ENCODE assay signal across 17 cellular contexts in the genomic region with DNA sequence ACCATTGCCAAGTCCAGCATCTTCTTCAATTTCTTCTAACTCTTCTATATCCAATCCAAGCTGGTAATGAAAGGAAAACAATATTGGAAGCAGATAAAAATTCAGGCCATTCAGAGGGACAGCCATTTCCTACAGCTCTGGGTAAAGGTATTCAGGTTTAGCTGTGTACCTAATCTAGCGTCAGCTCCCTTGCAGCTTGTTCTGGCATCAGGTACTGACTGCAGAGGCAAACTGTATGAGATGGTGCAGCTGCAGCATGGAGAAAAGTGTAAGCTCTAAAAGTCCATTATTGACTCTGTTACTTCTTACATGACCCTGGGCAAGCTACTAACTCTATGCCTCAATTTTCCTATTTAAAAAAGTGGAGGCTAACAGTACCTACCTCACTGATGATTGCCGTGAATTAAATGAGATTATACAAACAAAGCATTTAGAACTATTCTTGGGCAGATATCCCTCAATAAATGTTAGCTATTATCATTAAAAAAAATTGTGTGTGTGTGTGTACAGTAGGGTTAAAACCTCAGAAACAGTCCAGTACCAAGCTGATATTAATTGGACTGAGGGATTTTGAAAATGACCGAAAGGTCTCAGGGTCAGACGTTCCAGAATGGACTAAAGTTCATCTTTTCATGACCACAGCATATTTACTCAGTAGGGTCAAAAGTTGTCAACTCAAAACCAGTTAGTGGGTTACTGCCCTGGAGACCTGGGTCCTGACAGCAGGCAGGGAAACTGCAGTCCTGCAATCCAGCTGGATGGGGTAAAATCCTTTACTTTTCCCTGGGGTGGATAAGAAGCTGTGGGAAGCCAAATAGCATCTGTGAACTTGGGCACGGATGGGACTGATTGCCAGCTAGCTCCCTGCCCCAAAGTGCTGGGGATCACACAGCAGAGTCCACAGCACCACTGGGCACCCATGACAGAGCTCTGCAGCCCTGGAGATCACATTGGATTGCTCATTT. TPM values are rescaled to one million over a fixed set of nuclear protein-coding genes. Genes with fewer than 3 reads are reported as not detected.
DNase-seq lines count a peak whose midpoint lies in the region; ATAC-seq, FAIRE-seq and TF ChIP-seq lines count a peak whose summit lies in the region.
"Had no signal": no experiment of that assay in that cellular context is flagged by ENCODE, and none has a peak within 500 bp of the region (broad histone marks: within the 10 kb centered on the region; RNA-seq: fewer than 3 reads in every experiment).

No MANE protein-coding gene starts in this region.

- DNase-seq in bronchial epithelial cell (ENCODE audit: low read depth): no peak
- DNase-seq in urothelium cell line (ENCODE audit: low spot score): no peak
- no peak for DNase-seq in GM23248
- no peak for DNase-seq in GM23338 (ENCODE audit: low spot score)
- DNase-seq in DMS 273 treated with DMSO at 0.1 percent for 48 hours (lab: John Stamatoyannopoulos, UW): no peak
- DNase-seq: C1 segment of cervical spinal cord; CD4-positive, alpha-beta memory T cell; DMS153; DMS79 treated with DMSO at 0.1 percent for 48 hours; EL had no signal

- no peaks in the 10 kb centered on the region for H3K27me3 Mint-ChIP-seq in GM23338 (ENCODE audit: insufficient read depth, low read depth, poor library complexity)

- no peak for ATAC-seq in GM23338
- ATAC-seq: HCT116 had no signal

- H3K4me3 ChIP-seq in Loucy (ENCODE audit: low read length, poor library complexity, severe bottlenecking) (no peak overlapping the region), bronchial epithelial cell (ENCODE audit: low read depth, low read length) (no peak overlapping the region), liver (ENCODE audit: low read depth in 1 of 3, low read length in 3 of 3) (peak overlapping the region in 2 of 3 donors; percentile 27 to 28), GM23248 (no peak overlapping the region), GM23338 (no peak overlapping the region)

- H2AFZ ChIP-seq in Loucy (ENCODE audit: low read length): no peak overlapping the region
- H2AFZ ChIP-seq in GM23248: no peak overlapping the region
- no peak overlapping the region for H2AFZ ChIP-seq in GM23338

- H3K9me3 ChIP-seq in Loucy (ENCODE audit: insufficient read depth, low read depth, low read length) (no peaks in the 10 kb centered on the region), liver (ENCODE audit: control insufficient read depth in 4 of 4, low read length in 3 of 4) (no peaks in the 10 kb centered on the region), GM23248 (ENCODE audit: low read depth) (no peaks in the 10 kb centered on the region)

- H3K27ac ChIP-seq in liver (ENCODE audit: low read depth in 1 of 2, low read length in 2 of 2) (peak overlapping the region; percentile 75 to 81), GM23248 (no peak overlapping the region), GM23338 (ENCODE audit: low read depth) (no peak overlapping the region)

- H3K36me3 ChIP-seq in Loucy (ENCODE audit: insufficient read depth, low read length): peaks cover 4% of the 10 kb centered on the region; the same call in 1 of the 2 replicates
- H3K36me3 ChIP-seq in bronchial epithelial cell (ENCODE audit: control insufficient read depth, insufficient read depth, low read length): peaks cover 14% of the 10 kb centered on the region
- H3K36me3 ChIP-seq in liver (ENCODE audit: control insufficient read depth in 4 of 4, insufficient read depth in 3 of 4, low read depth in 1 of 4, low read length in 3 of 4): peaks cover 0 to 25% (median 19%) of the 10 kb centered on the region in 4 donors
- peaks cover 12% of the 10 kb centered on the region for H3K36me3 ChIP-seq in GM23248 (ENCODE audit: low read depth)
- H3K36me3 ChIP-seq in GM23338 (ENCODE audit: insufficient read depth): peaks cover 22% of the 10 kb centered on the region

- H3K27me3 ChIP-seq in Loucy (ENCODE audit: insufficient read depth, low read length, poor library complexity, severe bottlenecking) (no peaks in the 10 kb centered on the region), bronchial epithelial cell (ENCODE audit: control insufficient read depth, insufficient read depth, low read length) (no peaks in the 10 kb centered on the region), liver (ENCODE audit: control insufficient read depth in 4 of 4, insufficient read depth in 4 of 4, low read length in 3 of 4) (no peaks in the 10 kb centered on the region), GM23248 (replicated peaks; ENCODE audit: insufficient read depth) (no peaks in the 10 kb centered on the region), GM23338 (ENCODE audit: insufficient read depth) (no peaks in the 10 kb centered on the region)

- no peaks in the 10 kb centered on the region for H4K20me1 ChIP-seq in Loucy (ENCODE audit: insufficient read depth, low read length, poor library complexity, severe bottlenecking)
- no peaks in the 10 kb centered on the region for H4K20me1 ChIP-seq in GM23248 (ENCODE audit: insufficient read depth)
- peaks cover 5% of the 10 kb centered on the region for H4K20me1 ChIP-seq in GM23338 (replicated peaks; ENCODE audit: insufficient read depth)

- FAIRE-seq in bronchial epithelial cell (lab: Jason Lieb, UNC) (peak; percentile 76), urothelium cell line (lab: Jason Lieb, UNC) (peak; percentile 78)
- FAIRE-seq: G401.6, GM12891 had no signal

- no peak overlapping the region for H3K27ac Mint-ChIP-seq in GM23338
- H3K27ac Mint-ChIP-seq: B cell; CD4-positive, alpha-beta memory T cell; IgD-negative memory B cell had no signal

- no peak overlapping the region for H3K4me3 Mint-ChIP-seq in GM23338
- H3K4me3 Mint-ChIP-seq: B cell; CD4-positive, alpha-beta memory T cell; IgD-negative memory B cell had no signal

- H3K9ac ChIP-seq in Loucy (ENCODE audit: low read depth, low read length, poor library complexity, severe bottlenecking) (peak overlapping the region; percentile 10), liver (ENCODE audit: low read depth in 1 of 2, low read length in 2 of 2) (no peak overlapping the region), GM23248 (no peak overlapping the region)

- no peaks in the 10 kb centered on the region for H3K9me3 Mint-ChIP-seq in GM23338
- H3K9me3 Mint-ChIP-seq: CD4-positive, alpha-beta memory T cell; IgD-negative memory B cell had no signal

- 27% methylated on average over 5 of the region's 5 CpGs for WGBS in liver
- WGBS in GM23248 (ENCODE audit: low coverage in 1 of 2, low lambda C conversion rate in 2 of 2, missing lambda C conversion rate in 2 of 2), 2 experiments: 90 to 94% methylated on average over 5 of the region's 5 CpGs

- H3K4me1 Mint-ChIP-seq in GM23338: peaks cover 4% of the 10 kb centered on the region; the same call in 2 of the 3 replicates
- H3K4me1 Mint-ChIP-seq: B cell; CD4-positive, alpha-beta memory T cell had no signal

- TF ChIP-seq RAD21 in liver (IDR thresholded peaks at IDR 0.05): peak; percentile 24 to 31

- H3K36me3 Mint-ChIP-seq in GM23338 (ENCODE audit: low read depth): peaks cover 10% of the 10 kb centered on the region
- H3K36me3 Mint-ChIP-seq: CD4-positive, alpha-beta memory T cell had no signal

- H3K79me2 ChIP-seq in Loucy (ENCODE audit: insufficient read depth, low read length) (no peaks in the 10 kb centered on the region; the same call in 1 of the 2 replicates), GM23248 (ENCODE audit: insufficient read depth) (no peaks in the 10 kb centered on the region), GM23338 (replicated peaks; ENCODE audit: insufficient read depth) (no peaks in the 10 kb centered on the region; the same call in 1 of the 2 replicates)

- peaks cover 32% of the 10 kb centered on the region for H3K4me1 ChIP-seq in Loucy (ENCODE audit: insufficient read depth, low read length, poor library complexity, severe bottlenecking)
- H3K4me1 ChIP-seq in liver (ENCODE audit: control insufficient read depth in 4 of 4, insufficient read depth in 4 of 4, low read length in 3 of 4): peaks cover 14 to 66% (median 64%) of the 10 kb centered on the region in 4 donors
- peaks cover 33% of the 10 kb centered on the region for H3K4me1 ChIP-seq in GM23248 (ENCODE audit: insufficient read depth)
- H3K4me1 ChIP-seq in GM23338 (ENCODE audit: insufficient read depth): no peaks in the 10 kb centered on the region

- H3F3A ChIP-seq in Loucy (ENCODE audit: low read depth) (no peaks in the 10 kb centered on the region), GM23248 (ENCODE audit: insufficient read depth) (peaks cover 25% of the 10 kb centered on the region), GM23338 (replicated peaks; ENCODE audit: low read depth) (no peaks in the 10 kb centered on the region; the same call in 1 of the 2 replicates)

- TF ChIP-seq CTCF in Loucy (conservative IDR thresholded peaks at IDR 0.05; ENCODE audit: low read length) (no peak), bronchial epithelial cell (IDR thresholded peaks at IDR 0.05; ENCODE audit: insufficient read depth, low read length, severe bottlenecking) (no peak), liver (IDR thresholded peaks at IDR 0.05; ENCODE audit: low read depth, low read length, missing input control) (no peak), GM23338 (conservative IDR thresholded peaks at IDR 0.05; ENCODE audit: low read depth in 2 of 2) (no peak)

- no peak overlapping the region for H3K4me2 ChIP-seq in Loucy (ENCODE audit: low read depth, low read length, poor library complexity, severe bottlenecking)
- H3K4me2 ChIP-seq in GM23248 (ENCODE audit: unreplicated experiment): no peak overlapping the region
- no peak overlapping the region for H3K4me2 ChIP-seq in GM23338

- in situ Hi-C loops in GM23248 (cut with MboI): no loop called here

- H3K9me2 ChIP-seq in Loucy (replicated peaks; ENCODE audit: low read depth, low read length) (no peaks in the 10 kb centered on the region), GM23248 (ENCODE audit: insufficient read depth) (no peaks in the 10 kb centered on the region), GM23338 (ENCODE audit: insufficient read depth) (no peaks in the 10 kb centered on the region)

TF ChIP-seq in liver, 16 proteins besides CTCF, POLR2A, EP300 and RAD21 (continues in another document):
- TF ChIP-seq ATF3 (IDR thresholded peaks at IDR 0.05): no peak

TF ChIP-seq in GM23338, 12 proteins besides CTCF, POLR2A, EP300 and RAD21 (continues in another document):
- TF ChIP-seq CREB1 (CRISPR knock-in tag; IDR thresholded peaks at IDR 0.05; ENCODE audit: low read depth): no peak

RNA-seq across cellular contexts. Expression of gene PYGL, which starts 8.9 kb away (rescaled TPM):
- total RNA-seq in bronchial epithelial cell (71.1 and 94.2 TPM in 2 replicates), liver (100 to 1,000 TPM; 102 to 109 TPM)
- polyA plus RNA-seq in liver (10 to 100 TPM; 53.0 to 70.9 TPM), GM23248 (2016; fragmentation: Nextera tagmentation; extraction: Ambion mirVana) (55.8 and 56.2 TPM in 2 replicates), GM23338 (2016; fragmentation: Nextera tagmentation; extraction: Ambion mirVana) (50.9 and 57.6 TPM in 2 replicates)
- total RNA-seq in GM23248 (2014; rRNA removed; shearing (Covaris generic)): 42.6 and 52.6 TPM in 2 replicates
- total RNA-seq in GM23338 (2014; rRNA removed; shearing (Covaris generic)): 77.0 and 93.8 TPM in 2 replicates
- polyA plus RNA-seq: CD4-positive, alpha-beta memory T cell had no signal

Comparison
In these comparisons a context has a peak if more than half of its experiments do, and no peak if none do; other contexts are left out.
1. H3K4me3 ChIP-seq: peak in liver (2 of 3); none in Loucy (single experiment), bronchial epithelial cell (single experiment), GM23248 (single experiment) and GM23338 (single experiment).
2. H3K27ac ChIP-seq: peak in liver (2 of 2); none in GM23248 (single experiment) and GM23338 (single experiment).